1 cellular context compared by ENCODE assay signal in genomic region chr2:241218131-241219029, GRCh38.
TF ChIP-seq lines count a peak whose summit lies in the region.

No MANE protein-coding gene starts in this region.

TF ChIP-seq in HEK293, 187 proteins besides CTCF, POLR2A, EP300 and RAD21 (continued from another document):
- TF ChIP-seq ZNF660 (tag by site-specific recombination; IDR thresholded peaks at IDR 0.05), result no peak
- no peak for TF ChIP-seq ZNF155 (tag by site-specific recombination; IDR thresholded peaks at IDR 0.05)
- no peak for TF ChIP-seq ZNF26 (tag by site-specific recombination; IDR thresholded peaks at IDR 0.05)
- peak; percentile 66 for TF ChIP-seq ZBTB26 (tag by site-specific recombination; optimal IDR thresholded peaks at IDR 0.05)
- TF ChIP-seq ZNF555 (tag by site-specific recombination; conservative IDR thresholded peaks at IDR 0.05), result no peak
- no peak for TF ChIP-seq ZNF416 (tag by site-specific recombination; IDR thresholded peaks at IDR 0.05)
- no peak for TF ChIP-seq ZNF792 (tag by site-specific recombination; IDR thresholded peaks at IDR 0.05)
- TF ChIP-seq ZNF248 (tag by site-specific recombination; IDR thresholded peaks at IDR 0.05), result no peak
- no peak for TF ChIP-seq ZNF335 (tag by site-specific recombination; conservative IDR thresholded peaks at IDR 0.05)
- no peak for TF ChIP-seq ZBTB20 (tag by site-specific recombination; IDR thresholded peaks at IDR 0.05)
- TF ChIP-seq ZNF311 (tag by site-specific recombination; IDR thresholded peaks at IDR 0.05; ENCODE audit: borderline replicate concordance), result no peak
- TF ChIP-seq PATZ1 (tag by site-specific recombination; IDR thresholded peaks at IDR 0.05), result peak; percentile 43; the same call in 1 of the 2 replicates
- TF ChIP-seq ZNF391 (tag by site-specific recombination; IDR thresholded peaks at IDR 0.05; ENCODE audit: borderline replicate concordance, low read depth), result no peak
- TF ChIP-seq ZNF623 (tag by site-specific recombination; IDR thresholded peaks at IDR 0.05), result no peak
